In the genomic region with DNA sequence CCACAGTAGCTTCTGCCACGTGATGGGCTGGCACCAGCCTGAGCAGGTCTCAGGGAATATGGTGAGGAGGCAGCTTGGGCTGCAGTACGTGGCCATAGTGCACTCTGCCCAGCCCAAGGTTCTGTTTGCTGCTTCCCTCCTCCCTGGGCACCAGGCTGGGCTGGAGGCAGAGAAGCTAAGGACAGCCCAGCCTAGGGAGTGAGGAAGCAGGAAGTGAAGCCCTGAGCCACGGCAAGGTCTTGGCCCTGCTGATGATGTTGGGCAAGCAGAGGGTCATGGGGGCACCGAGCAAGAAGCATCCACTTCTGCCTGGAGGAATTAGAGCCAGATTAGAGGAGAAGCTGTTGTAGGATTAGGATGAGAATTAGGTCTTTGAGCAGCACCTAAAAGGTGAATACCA, we compare ENCODE assay signal across 16 cellular contexts.
DNase-seq lines count a peak whose midpoint lies in the region; ATAC-seq, FAIRE-seq and TF ChIP-seq lines count a peak whose summit lies in the region.
"Had no signal": no experiment of that assay in that cellular context is flagged by ENCODE, and none has a peak within 500 bp of the region (broad histone marks: within the 10 kb centered on the region; RNA-seq: fewer than 3 reads in every experiment).

No MANE protein-coding gene starts in this region.

- peaks cover 2% of the 10 kb centered on the region for H3K27me3 Mint-ChIP-seq in endodermal cell (ENCODE audit: insufficient read depth)

- H3K4me1 ChIP-seq in GM12878 (ENCODE audit: control insufficient read depth, insufficient read depth, low read length): no peaks in the 10 kb centered on the region; the same call in 1 of the 2 replicates
- H3K4me1 ChIP-seq in endodermal cell (ENCODE audit: control insufficient read depth, insufficient read depth, low read length): no peaks in the 10 kb centered on the region
- peaks cover 8 to 47% (median 18%) of the 10 kb centered on the region in 6 donors for H3K4me1 ChIP-seq in spleen
- H3K4me1 ChIP-seq in suprapubic skin: no peaks in the 10 kb centered on the region
- no peaks in the 10 kb centered on the region for H3K4me1 ChIP-seq in left lung

- ATAC-seq in GM12878 (no peak; the same call in 2 of the 3 replicates), left lung (no peak)
- ATAC-seq: CD8-positive, alpha-beta T cell; HCT116 had no signal

- 0% methylated on average over 4 of the region's 4 CpGs for WGBS in GM12878 (ENCODE audit: insufficient coverage, insufficient replicate concordance, low lambda C conversion rate, missing lambda C conversion rate)
- whole genome bisulfite sequencing in endodermal cell (ENCODE audit: insufficient coverage in 1 of 2, insufficient read length in 1 of 2), 2 experiments: 85 to 90% methylated on average over 2 to 4 of the region's 4 CpGs
- 25 to 50% (median 38%) methylated on average over 4 of the region's 4 CpGs for WGBS in spleen, 5 donors
- 56% methylated on average over 4 of the region's 4 CpGs for whole genome bisulfite sequencing in suprapubic skin

- no peaks in the 10 kb centered on the region for H4K20me1 ChIP-seq in GM12878 (ENCODE audit: control insufficient read depth, insufficient read depth)

- no peaks in the 10 kb centered on the region for H3K27me3 ChIP-seq in GM12878 (replicated peaks in 1 of 2; ENCODE audit: control insufficient read depth in 2 of 2, insufficient read depth in 2 of 2, low read length in 1 of 2)
- H3K27me3 ChIP-seq in endodermal cell (ENCODE audit: control insufficient read depth, insufficient read depth, low read length, poor library complexity, severe bottlenecking): no peaks in the 10 kb centered on the region
- no peaks in the 10 kb centered on the region for H3K27me3 ChIP-seq in spleen (replicated peaks in 1 of 7)
- no peaks in the 10 kb centered on the region for H3K27me3 ChIP-seq in suprapubic skin
- no peaks in the 10 kb centered on the region for H3K27me3 ChIP-seq in left lung

- no peaks in the 10 kb centered on the region for H3K79me2 ChIP-seq in GM12878 (ENCODE audit: control insufficient read depth, insufficient read depth, low read length)

- H3K9me3 ChIP-seq in GM12878 (replicated peaks; ENCODE audit: control insufficient read depth, insufficient read depth, low read length) (no peaks in the 10 kb centered on the region; the same call in 2 of the 3 replicates), endodermal cell (ENCODE audit: control insufficient read depth, low read length) (no peaks in the 10 kb centered on the region), spleen (no peaks in the 10 kb centered on the region), suprapubic skin (no peaks in the 10 kb centered on the region), left lung (no peaks in the 10 kb centered on the region)

- intact Hi-C loops in GM12878 (cut with micrococcal nuclease; ENCODE audit: unreplicated experiment): no loop called here
- intact Hi-C loops in spleen (cut with DNase I; ENCODE audit: low total_unique reads): no loop called here
- intact Hi-C loops in left lung (cut with DNase I): no loop called here

- BruUV-seq in GM12878 (replicated peaks; lab: Mats Ljungman, UMichigan): no TSS peak

- no peak for TF ChIP-seq CTCF in GM12878 (IDR thresholded peaks at IDR 0.05 in 2 of 3, conservative IDR thresholded peaks at IDR 0.05 in 1 of 3; ENCODE audit: control insufficient read depth in 2 of 3, extremely low read depth in 1 of 3, insufficient read depth in 1 of 3, low read depth in 3 of 3, low read length in 3 of 3)
- no peak for TF ChIP-seq CTCF in endodermal cell (conservative IDR thresholded peaks at IDR 0.05)
- TF ChIP-seq CTCF in spleen (IDR thresholded peaks at IDR 0.05 in 8 of 11, conservative IDR thresholded peaks at IDR 0.05 in 3 of 11): no peak
- no peak for TF ChIP-seq CTCF in suprapubic skin (IDR thresholded peaks at IDR 0.05)
- no peak for TF ChIP-seq CTCF in left lung (IDR thresholded peaks at IDR 0.05)

- RAD21 ChIA-PET in GM12878 (lab: Charles Lee; ENCODE audit: unreplicated experiment): no interaction called here

- no peak overlapping the region for H3K9ac ChIP-seq in GM12878 (ENCODE audit: control insufficient read depth, insufficient read depth, low read length)
- no peak overlapping the region for H3K9ac ChIP-seq in endodermal cell (ENCODE audit: extremely low read depth, low read length, poor library complexity, severe bottlenecking)

- CTCF ChIA-PET in GM12878 (lab: Yijun Ruan, JAX): no interaction called here

- POLR2A ChIA-PET in GM12878 (lab: Charles Lee): no interaction called here

- H3K9me3 Mint-ChIP-seq in endodermal cell: no peaks in the 10 kb centered on the region
- H3K9me3 Mint-ChIP-seq: CD8-positive, alpha-beta T cell had no signal

- TF ChIP-seq RAD21 in GM12878 (IDR thresholded peaks at IDR 0.05; ENCODE audit: insufficient read depth, low read depth, low read length): no peak

- in situ Hi-C loops in GM12878 (cut with MboI): no loop called here

- peak; percentile 31 for DNase-seq in NCI-H82 (lab: John Stamatoyannopoulos, UW)
- DNase-seq in NCI-H82 treated with DMSO at 0.1 percent for 48 hours (lab: John Stamatoyannopoulos, UW; ENCODE audit: unreplicated experiment): no peak
- no peak for DNase-seq in GM12878 (ENCODE audit: low read depth, low spot score)
- no peak for DNase-seq in endodermal cell
- DNase-seq in spleen: no peak
- DNase-seq in NCI-H345 (lab: John Stamatoyannopoulos, UW): no peak
- no peak for DNase-seq in suprapubic skin (ENCODE audit: low spot score in 2 of 2)
- no peak for DNase-seq in left lung
- DNase-seq: CD8-positive, alpha-beta T cell; DMS53 had no signal

- no peak overlapping the region for H3K4me2 ChIP-seq in GM12878 (ENCODE audit: control insufficient read depth, insufficient read depth)

- TF ChIP-seq POLR2A in GM12878 (IDR thresholded peaks at IDR 0.05; ENCODE audit: low read depth, low read length) (no peak), spleen (IDR thresholded peaks at IDR 0.05) (no peak), suprapubic skin (IDR thresholded peaks at IDR 0.05) (no peak)

- H3K4me3 ChIP-seq in GM12878 (no peak overlapping the region), endodermal cell (ENCODE audit: low read length) (no peak overlapping the region), spleen (no peak overlapping the region), suprapubic skin (no peak overlapping the region), left lung (no peak overlapping the region)

- no peaks in the 10 kb centered on the region for H3K36me3 Mint-ChIP-seq in endodermal cell (ENCODE audit: low read depth)
- H3K36me3 Mint-ChIP-seq: CD14-positive monocyte; CD8-positive, alpha-beta T cell had no signal

- peak overlapping the region; percentile 2; the same call in 1 of the 2 replicates for H2AFZ ChIP-seq in GM12878 (ENCODE audit: control insufficient read depth, low read depth, low read length)

- FAIRE-seq in GM12878 (lab: Jason Lieb, UNC): no peak
- FAIRE-seq: GM12891, H54 had no signal

- SMC1A ChIA-PET in GM12878 (lab: Charles Lee; ENCODE audit: uncharacterized antibody, unreplicated experiment): no interaction called here

- H3K27ac ChIP-seq in GM12878 (ENCODE audit: control insufficient read depth, insufficient read depth): no peak overlapping the region
- no peak overlapping the region for H3K27ac ChIP-seq in endodermal cell (ENCODE audit: low read depth, low read length)
- peak overlapping the region in 7 of 8 donors; percentile 6 to 70 (median 54) for H3K27ac ChIP-seq in spleen
- H3K27ac ChIP-seq in suprapubic skin: no peak overlapping the region
- no peak overlapping the region for H3K27ac ChIP-seq in left lung
- H3K27ac ChIP-seq: 22Rv1 had no signal

- peak overlapping the region; percentile 50 for H3K27ac Mint-ChIP-seq in endodermal cell
- H3K27ac Mint-ChIP-seq: CD8-positive, alpha-beta T cell; IgD-negative memory B cell had no signal

- no peak overlapping the region for H3K4me3 Mint-ChIP-seq in endodermal cell
- H3K4me3 Mint-ChIP-seq: CD14-positive monocyte; CD8-positive, alpha-beta T cell had no signal

- TF ChIP-seq EP300 in GM12878 (IDR thresholded peaks at IDR 0.05; ENCODE audit: borderline replicate concordance in 1 of 2, control insufficient read depth in 1 of 2, low read depth in 2 of 2, low read length in 2 of 2): no peak
- TF ChIP-seq EP300 in suprapubic skin (IDR thresholded peaks at IDR 0.05): no peak

- H3K36me3 ChIP-seq in GM12878 (ENCODE audit: control insufficient read depth in 2 of 2, insufficient read depth in 2 of 2, low read length in 1 of 2): no peaks in the 10 kb centered on the region
- no peaks in the 10 kb centered on the region for H3K36me3 ChIP-seq in endodermal cell (ENCODE audit: control insufficient read depth, insufficient read depth, low read length)
- H3K36me3 ChIP-seq in spleen: no peaks in the 10 kb centered on the region
- no peaks in the 10 kb centered on the region for H3K36me3 ChIP-seq in suprapubic skin
- H3K36me3 ChIP-seq in left lung: no peaks in the 10 kb centered on the region

- H3K4me1 Mint-ChIP-seq in endodermal cell: no peaks in the 10 kb centered on the region

TF ChIP-seq in GM12878, 131 proteins besides CTCF, POLR2A, EP300 and RAD21 (continues in another document):
- TF ChIP-seq FOS (IDR thresholded peaks at IDR 0.05; ENCODE audit: borderline replicate concordance, extremely low read depth, insufficient read length): no peak
- TF ChIP-seq SMC3 (IDR thresholded peaks at IDR 0.05; ENCODE audit: borderline replicate concordance, low read length): no peak
- TF ChIP-seq HCFC1 (IDR thresholded peaks at IDR 0.05; ENCODE audit: low read length): no peak
- no peak for TF ChIP-seq RUNX3 (IDR thresholded peaks at IDR 0.05; ENCODE audit: low read length)
- no peak for TF ChIP-seq TAF1 (IDR thresholded peaks at IDR 0.05; ENCODE audit: borderline replicate concordance, low read depth, low read length)
- TF ChIP-seq SMARCA5 (IDR thresholded peaks at IDR 0.05): no peak
- no peak for TF ChIP-seq POLR2AphosphoS5 (IDR thresholded peaks at IDR 0.05; ENCODE audit: low read length)
- no peak for TF ChIP-seq TCF12 (IDR thresholded peaks at IDR 0.05; ENCODE audit: low read depth, low read length)
- TF ChIP-seq TCF7 (IDR thresholded peaks at IDR 0.05; ENCODE audit: borderline replicate concordance): no peak
- no peak for TF ChIP-seq ZNF384 (IDR thresholded peaks at IDR 0.05; ENCODE audit: borderline replicate concordance, low read depth, low read length)
- TF ChIP-seq, protein P1, sequence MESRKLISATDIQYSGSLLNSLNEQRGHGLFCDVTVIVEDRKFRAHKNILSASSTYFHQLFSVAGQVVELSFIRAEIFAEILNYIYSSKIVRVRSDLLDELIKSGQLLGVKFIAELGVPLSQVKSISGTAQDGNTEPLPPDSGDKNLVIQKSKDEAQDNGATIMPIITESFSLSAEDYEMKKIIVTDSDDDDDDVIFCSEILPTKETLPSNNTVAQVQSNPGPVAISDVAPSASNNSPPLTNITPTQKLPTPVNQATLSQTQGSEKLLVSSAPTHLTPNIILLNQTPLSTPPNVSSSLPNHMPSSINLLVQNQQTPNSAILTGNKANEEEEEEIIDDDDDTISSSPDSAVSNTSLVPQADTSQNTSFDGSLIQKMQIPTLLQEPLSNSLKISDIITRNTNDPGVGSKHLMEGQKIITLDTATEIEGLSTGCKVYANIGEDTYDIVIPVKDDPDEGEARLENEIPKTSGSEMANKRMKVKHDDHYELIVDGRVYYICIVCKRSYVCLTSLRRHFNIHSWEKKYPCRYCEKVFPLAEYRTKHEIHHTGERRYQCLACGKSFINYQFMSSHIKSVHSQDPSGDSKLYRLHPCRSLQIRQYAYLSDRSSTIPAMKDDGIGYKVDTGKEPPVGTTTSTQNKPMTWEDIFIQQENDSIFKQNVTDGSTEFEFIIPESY (IDR thresholded peaks at IDR 0.05): no peak

Comparison
In these comparisons a context has a peak if more than half of its experiments do, and no peak if none do; other contexts are left out.
1. H3K27ac ChIP-seq: peak in spleen (7 of 8); none in GM12878 (single experiment), endodermal cell (single experiment), suprapubic skin (single experiment) and left lung (0 of 2).